ENCODE assay signal across 14 cellular contexts in genomic region chr4:41039312-41039711, GRCh38.
DNase-seq lines count a peak whose midpoint lies in the region; ATAC-seq and TF ChIP-seq lines count a peak whose summit lies in the region.
"Had no signal": no experiment of that assay in that cellular context is flagged by ENCODE, and none has a peak within 500 bp of the region (broad histone marks: within the 10 kb centered on the region; RNA-seq: fewer than 3 reads in every experiment).

No MANE protein-coding gene starts in this region.

- no peaks in the 10 kb centered on the region for H3K27me3 ChIP-seq in endodermal cell (ENCODE audit: control insufficient read depth, insufficient read depth, low read length, poor library complexity, severe bottlenecking)

- H3K36me3 Mint-ChIP-seq in endodermal cell (ENCODE audit: low read depth) (peaks cover 32% of the 10 kb centered on the region), HFFc6 (ENCODE audit: low read depth) (peaks cover 2% of the 10 kb centered on the region)
- no peaks in the 10 kb centered on the region for H3K36me3 Mint-ChIP-seq in activated naive CD8-positive, alpha-beta T cell treated with anti-CD3 and anti-CD28 coated beads, Interleukin-2, amount 50 U/mL, for 24 hours (ENCODE audit: low read depth)
- H3K36me3 Mint-ChIP-seq: CD4-positive, alpha-beta memory T cell had no signal

- H3K4me1 Mint-ChIP-seq in endodermal cell (peaks cover 8% of the 10 kb centered on the region), HFFc6 (ENCODE audit: low read depth) (peaks cover 12% of the 10 kb centered on the region)
- no peaks in the 10 kb centered on the region for H3K4me1 Mint-ChIP-seq in activated naive CD8-positive, alpha-beta T cell treated with anti-CD3 and anti-CD28 coated beads, Interleukin-2, amount 50 U/mL, for 24 hours
- H3K4me1 Mint-ChIP-seq: CD4-positive, alpha-beta memory T cell had no signal

- H3K4me1 ChIP-seq in HEK293 (ENCODE audit: control insufficient read depth, insufficient read depth, low read length) (no peaks in the 10 kb centered on the region), endodermal cell (ENCODE audit: control insufficient read depth, insufficient read depth, low read length) (no peaks in the 10 kb centered on the region)

- no peak overlapping the region for H3K27ac Mint-ChIP-seq in endodermal cell
- H3K27ac Mint-ChIP-seq in activated naive CD8-positive, alpha-beta T cell treated with anti-CD3 and anti-CD28 coated beads, Interleukin-2, amount 50 U/mL, for 24 hours, result no peak overlapping the region
- no peak overlapping the region for H3K27ac Mint-ChIP-seq in HFFc6
- H3K27ac Mint-ChIP-seq: CD4-positive, alpha-beta memory T cell had no signal

- H3K36me3 ChIP-seq in HEK293 (ENCODE audit: control insufficient read depth in 2 of 2, insufficient read depth in 1 of 2, low read length in 2 of 2) (no peaks in the 10 kb centered on the region), endodermal cell (ENCODE audit: control insufficient read depth, insufficient read depth, low read length) (peaks cover 3% of the 10 kb centered on the region)
- H3K36me3 ChIP-seq: HAP-1 had no signal

- DNase-seq in SK-N-DZ (ENCODE audit: low spot score) (peak; percentile 10), endodermal cell (no peak), HT-29 (ENCODE audit: low spot score) (no peak), HFFc6 (no peak)
- DNase-seq in activated naive CD8-positive, alpha-beta T cell treated with anti-CD3 and anti-CD28 coated beads, Interleukin-2, amount 50 U/mL, for 24 hours, result no peak
- DNase-seq: C1 segment of cervical spinal cord; Calu3; CD4-positive, alpha-beta memory T cell; COR-L47; DMS53; DND-41; GOT3 had no signal

- no peak overlapping the region for H3K27ac ChIP-seq in HEK293 (ENCODE audit: extremely low read depth, low read depth, low read length)
- H3K27ac ChIP-seq in endodermal cell (ENCODE audit: low read depth, low read length), result no peak overlapping the region

- TF ChIP-seq CTCF in HEK293 (tag by site-specific recombination; IDR thresholded peaks at IDR 0.05), result no peak
- TF ChIP-seq CTCF in endodermal cell (conservative IDR thresholded peaks at IDR 0.05), result no peak
- TF ChIP-seq CTCF in HFFc6 (IDR thresholded peaks at IDR 0.05), result no peak

- no peak for ATAC-seq in activated naive CD8-positive, alpha-beta T cell treated with anti-CD3 and anti-CD28 coated beads, Interleukin-2, amount 50 U/mL, for 24 hours

- H3K9me3 ChIP-seq in HEK293 (ENCODE audit: control insufficient read depth, insufficient read depth, low read depth, low read length) (no peaks in the 10 kb centered on the region), endodermal cell (ENCODE audit: control insufficient read depth, low read length) (peaks cover 39% of the 10 kb centered on the region)
- H3K9me3 ChIP-seq: HAP-1 had no signal

- H3K4me3 Mint-ChIP-seq in endodermal cell (no peak overlapping the region), HFFc6 (no peak overlapping the region)
- H3K4me3 Mint-ChIP-seq in activated naive CD8-positive, alpha-beta T cell treated with anti-CD3 and anti-CD28 coated beads, Interleukin-2, amount 50 U/mL, for 24 hours, result no peak overlapping the region
- H3K4me3 Mint-ChIP-seq: CD4-positive, alpha-beta memory T cell had no signal

- H3K27me3 Mint-ChIP-seq in endodermal cell (ENCODE audit: insufficient read depth) (no peaks in the 10 kb centered on the region), HFFc6 (ENCODE audit: insufficient read depth) (no peaks in the 10 kb centered on the region)
- H3K27me3 Mint-ChIP-seq in activated naive CD8-positive, alpha-beta T cell treated with anti-CD3 and anti-CD28 coated beads, Interleukin-2, amount 50 U/mL, for 24 hours, result no peaks in the 10 kb centered on the region

- 85 to 91% methylated on average over 2 to 3 of the region's 3 CpGs for WGBS in endodermal cell (ENCODE audit: insufficient coverage in 1 of 2, insufficient read length in 1 of 2), 2 experiments

- H3K9me3 Mint-ChIP-seq in endodermal cell, result peaks cover 27% of the 10 kb centered on the region
- peaks cover 2% of the 10 kb centered on the region for H3K9me3 Mint-ChIP-seq in activated naive CD8-positive, alpha-beta T cell treated with anti-CD3 and anti-CD28 coated beads, Interleukin-2, amount 50 U/mL, for 24 hours
- H3K9me3 Mint-ChIP-seq in HFFc6, result peaks cover under 1% of the 10 kb centered on the region; the same call in 1 of the 2 replicates

- CTCF ChIA-PET in HEK293 (lab: Yijun Ruan, JAX), result no interaction called here

- no peak overlapping the region for H3K9ac ChIP-seq in endodermal cell (ENCODE audit: extremely low read depth, low read length, poor library complexity, severe bottlenecking)

- no peak overlapping the region for H3K4me3 ChIP-seq in HEK293 (ENCODE audit: low read depth, low read length)
- H3K4me3 ChIP-seq in endodermal cell (ENCODE audit: low read length), result peak overlapping the region; percentile 57
- H3K4me3 ChIP-seq: HAP-1 had no signal

- POLR2A ChIA-PET in HEK293 (lab: Yijun Ruan, JAX), result no interaction called here

TF ChIP-seq in HEK293, 187 proteins besides CTCF, POLR2A, EP300 and RAD21:
- TF ChIP-seq ZNF121 (tag by site-specific recombination; IDR thresholded peaks at IDR 0.05) (0 out of 2 replicates have a peak, but pooled peaks have one; percentile 13), ZBTB10 (tag by site-specific recombination; IDR thresholded peaks at IDR 0.05) (no peak)
